In the genomic region with DNA sequence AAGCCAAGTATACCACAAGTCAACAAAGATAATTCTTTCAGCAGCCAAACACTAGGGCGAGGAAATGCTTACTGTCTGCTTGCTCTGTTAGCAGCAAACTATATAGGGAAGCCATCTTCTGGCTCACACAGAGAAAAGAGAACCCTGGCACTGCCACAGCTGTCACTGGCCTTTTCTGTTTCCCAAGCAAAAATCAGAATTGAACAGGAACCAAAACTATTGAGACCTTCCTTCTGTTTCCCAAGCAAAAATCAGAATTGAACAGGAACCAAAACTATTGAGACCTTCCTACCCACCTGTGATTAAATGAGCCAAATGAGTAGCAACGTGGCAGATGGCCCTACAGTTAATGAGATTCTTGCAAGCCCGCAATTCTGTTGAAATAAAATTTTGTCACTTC, we compare ENCODE assay signal across 17 cellular contexts. TPM values are rescaled to one million over a fixed set of nuclear protein-coding genes. Genes with fewer than 3 reads are reported as not detected.
DNase-seq lines count a peak whose midpoint lies in the region; ATAC-seq, FAIRE-seq and TF ChIP-seq lines count a peak whose summit lies in the region.
"Had no signal": no experiment of that assay in that cellular context is flagged by ENCODE, and none has a peak within 500 bp of the region (broad histone marks: within the 10 kb centered on the region; RNA-seq: fewer than 3 reads in every experiment).

No MANE protein-coding gene starts in this region.

- in situ Hi-C loops in G401 (cut with HindIII; ENCODE audit: low sequenced_read_pairs): no loop called here

- peak overlapping the region; percentile 94 for H3K27ac ChIP-seq in VCaP

- FAIRE-seq in islet of Langerhans (lab: Jason Lieb, UNC): peak; percentile 58
- FAIRE-seq: GM12878, H1 had no signal

- no peak for ATAC-seq in HG02852 (IDR thresholded peaks at IDR 0.05; ENCODE audit: unreplicated experiment)
- ATAC-seq: GM12878 had no signal

- DNase-seq in G401 (ENCODE audit: low spot score) (peak; percentile 89), NCI-H446 treated with DMSO at 0.1 percent for 48 hours (lab: John Stamatoyannopoulos, UW) (peak; percentile 20), dermis blood vessel endothelial cell (no peak)
- DNase-seq: BE2C; CD4-positive, CD25-positive, alpha-beta regulatory T cell; CD8-positive, alpha-beta memory T cell; COR-L47; DMS153; DMS79 treated with DMSO at 0.1 percent for 48 hours; H9 had no signal

- TF ChIP-seq CTCF in VCaP (conservative IDR thresholded peaks at IDR 0.05): no peak

RNA-seq across cellular contexts. Expression of a gene that starts 54.4 kb away (rescaled TPM):
- not detected in 2 replicates for total RNA-seq in G401 (2014; rRNA removed; shearing (Covaris generic))
- total RNA-seq in dermis blood vessel endothelial cell: not detected in 2 replicates
- total RNA-seq: A172; CD4-positive, CD25-positive, alpha-beta regulatory T cell; CD8-positive, alpha-beta memory T cell; GM12878; HT-29 had no signal
